Comparison of ENCODE assay signal across 9 cellular contexts in genomic region chr12:1474567-1475153, GRCh38.
A peak's percentile ranks its signal among the peaks of the same experiment; 100 is the strongest.
DNase-seq lines count a peak whose midpoint lies in the region; ATAC-seq, FAIRE-seq and TF ChIP-seq lines count a peak whose summit lies in the region.
"Had no signal": no experiment of that assay in that cellular context is flagged by ENCODE, and none has a peak within 500 bp of the region (broad histone marks: within the 10 kb centered on the region; RNA-seq: fewer than 3 reads in every experiment).

No MANE protein-coding gene starts in this region.

- no peaks in the 10 kb centered on the region for H3K9me3 ChIP-seq in AG04450 (ENCODE audit: control insufficient read depth, insufficient read depth, low read length)

- H3K36me3 ChIP-seq in kidney epithelial cell (ENCODE audit: control insufficient read depth, insufficient read depth, low read length) = no peaks in the 10 kb centered on the region

- no peak overlapping the region for H3K4me3 Mint-ChIP-seq in MCF 10A (ENCODE audit: unreplicated experiment)
- H3K4me3 Mint-ChIP-seq: activated naive CD4-positive, alpha-beta T cell treated with anti-CD3 and anti-CD28 coated beads, Interleukin-2, amount 10 ng/mL, durations not matched to agents 7 days and 5 days had no signal

- peak; percentile 83 for DNase-seq in AG04450 (ENCODE audit: low read depth, low spot score)
- peak; percentile 62 for DNase-seq in HTR-8/SVneo (ENCODE audit: insufficient read length, low spot score)
- peak; percentile 86 for DNase-seq in MCF 10A (ENCODE audit: unreplicated experiment)
- DNase-seq in kidney epithelial cell (ENCODE audit: low read depth) = peak; percentile 65
- DNase-seq in activated gamma-delta T cell (lab: John Stamatoyannopoulos, UW) = no peak
- no peak for DNase-seq in germinal center (ENCODE audit: low spot score)
- DNase-seq in midbrain (lab: John Stamatoyannopoulos, UW) = no peak
- DNase-seq: activated naive CD4-positive, alpha-beta T cell treated with anti-CD3 and anti-CD28 coated beads, Interleukin-2, amount 10 ng/mL, durations not matched to agents 7 days and 5 days had no signal

- intact Hi-C loops in MCF 10A (cut with micrococcal nuclease) = no loop called here

- FAIRE-seq in HTR-8/SVneo (lab: Jason Lieb, UNC) = no peak

- POLR2A ChIA-PET in AG04450 (lab: Yijun Ruan, JAX) (interaction anchor here (0.5 to 1.8 kb wide), 12 partner anchors 14 to 131 kb away, joined by 3 to 14 read pairs (median 4); no protein-coding TSS in a partner anchor), MCF 10A (lab: Yijun Ruan, JAX) (interaction anchor here (0.5 to 2.4 kb wide), 10 partner anchors 10 to 376 kb away, joined by 3 to 10 read pairs (median 4); no protein-coding TSS in a partner anchor)

- CTCF ChIA-PET in AG04450 (lab: Charles Lee) (interaction anchor here (2.8 kb wide), 1 partner anchor 357 kb away, joined by 22 read pairs; no protein-coding TSS in a partner anchor), MCF 10A (lab: Yijun Ruan, JAX) (interaction anchor here (0.7 to 2.8 kb wide), 3 partner anchors 15 to 357 kb away, joined by 3 to 12 read pairs (median 3); no protein-coding TSS in a partner anchor)

- no peak overlapping the region for H3K27ac Mint-ChIP-seq in MCF 10A (ENCODE audit: low read depth, unreplicated experiment)
- H3K27ac Mint-ChIP-seq: activated naive CD4-positive, alpha-beta T cell treated with anti-CD3 and anti-CD28 coated beads, Interleukin-2, amount 10 ng/mL, durations not matched to agents 7 days and 5 days had no signal

- H3K27me3 ChIP-seq in AG04450 (ENCODE audit: control insufficient read depth, insufficient read depth, low read length) (no peaks in the 10 kb centered on the region), kidney epithelial cell (ENCODE audit: control insufficient read depth, insufficient read depth, low read length) (no peaks in the 10 kb centered on the region)

- H3K4me3 ChIP-seq in AG04450 (ENCODE audit: low read depth, low read length) (peak overlapping the region; percentile 44), kidney epithelial cell (ENCODE audit: low read depth, low read length) (no peak overlapping the region)

- BruUV-seq in MCF 10A (replicated peaks; lab: Mats Ljungman, UMichigan) = no TSS peak

- peaks cover 6% of the 10 kb centered on the region for H3K36me3 Mint-ChIP-seq in MCF 10A (ENCODE audit: insufficient read depth, unreplicated experiment)
- H3K36me3 Mint-ChIP-seq: activated naive CD4-positive, alpha-beta T cell treated with anti-CD3 and anti-CD28 coated beads, Interleukin-2, amount 10 ng/mL, durations not matched to agents 7 days and 5 days had no signal

- peaks cover 7% of the 10 kb centered on the region for H3K4me1 Mint-ChIP-seq in MCF 10A (ENCODE audit: insufficient read depth, unreplicated experiment)
- H3K4me1 Mint-ChIP-seq: activated naive CD4-positive, alpha-beta T cell treated with anti-CD3 and anti-CD28 coated beads, Interleukin-2, amount 10 ng/mL, durations not matched to agents 7 days and 5 days had no signal

- TF ChIP-seq CTCF in AG04450 (IDR thresholded peaks at IDR 0.05; ENCODE audit: low read depth, low read length) (no peak), MCF 10A (IDR thresholded peaks at IDR 0.05; ENCODE audit: unreplicated experiment) (no peak), kidney epithelial cell (IDR thresholded peaks at IDR 0.05; ENCODE audit: insufficient read depth, low read length, poor library complexity, severe bottlenecking) (no peak)

- H3K27me3 Mint-ChIP-seq in MCF 10A (ENCODE audit: insufficient read depth, unreplicated experiment) = no peaks in the 10 kb centered on the region

- no peaks in the 10 kb centered on the region for H3K9me3 Mint-ChIP-seq in MCF 10A (ENCODE audit: unreplicated experiment)
- H3K9me3 Mint-ChIP-seq: activated naive CD4-positive, alpha-beta T cell treated with anti-CD3 and anti-CD28 coated beads, Interleukin-2, amount 10 ng/mL, durations not matched to agents 7 days and 5 days had no signal

- no peak for ATAC-seq in HG03135 (IDR thresholded peaks at IDR 0.05; ENCODE audit: unreplicated experiment)

- H3K27ac ChIP-seq in AG04450 (ENCODE audit: low read depth, low read length) = peak overlapping the region; percentile 98

Comparison
In these comparisons a context has a peak if more than half of its experiments do, and no peak if none do; other contexts are left out.
1. DNase-seq: peak in AG04450 (single experiment), HTR-8/SVneo (single experiment), MCF 10A (single experiment) and kidney epithelial cell (single experiment); none in activated gamma-delta T cell (single experiment), germinal center (single experiment) and midbrain (single experiment).